Comparison of ENCODE assay signal across 8 cellular contexts in the genomic region with DNA sequence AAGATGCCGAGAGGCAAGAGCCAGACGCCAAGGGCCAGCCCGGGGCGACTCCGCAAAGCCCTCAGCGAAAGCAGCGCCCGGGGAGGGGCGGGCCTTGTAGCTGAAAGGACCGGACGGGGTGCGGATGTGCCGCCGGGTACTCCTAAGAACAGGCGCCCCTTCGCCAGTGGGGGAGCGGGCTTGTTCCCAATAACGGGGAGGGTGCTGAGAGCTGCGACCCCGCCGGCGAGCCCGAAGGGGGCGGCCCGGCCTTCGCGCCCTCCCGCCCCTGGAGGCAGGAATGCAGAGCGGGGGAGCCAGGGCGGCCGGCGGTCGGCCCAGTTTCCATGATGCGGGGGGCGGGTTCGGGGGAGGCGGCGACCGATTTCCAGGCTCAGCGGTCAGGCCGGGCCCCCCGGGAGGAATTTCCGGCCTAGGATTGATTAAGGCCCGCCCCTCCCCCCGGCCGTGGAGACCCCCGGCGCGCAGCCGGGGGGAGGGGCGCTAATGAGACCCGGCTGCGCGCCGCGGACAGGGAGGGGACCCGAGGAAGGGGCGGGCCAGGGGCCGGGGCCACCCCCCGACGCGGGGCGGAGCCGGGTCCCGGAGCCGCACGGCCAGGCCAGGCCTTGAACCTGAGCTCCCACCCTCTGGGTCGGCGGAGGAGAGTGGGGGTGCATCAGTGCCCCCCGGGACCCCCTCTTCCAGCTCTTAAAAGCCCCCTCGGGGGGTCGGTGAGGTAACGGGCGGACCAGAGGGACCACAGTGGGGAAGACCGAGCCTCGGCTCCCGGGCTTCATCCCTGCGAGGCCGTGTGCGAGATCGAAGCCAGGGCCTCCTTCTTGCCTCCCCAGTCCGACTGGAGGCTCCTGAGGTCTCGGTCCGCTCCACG. TPM values are rescaled to one million over a fixed set of nuclear protein-coding genes. Genes with fewer than 3 reads are reported as not detected.
A peak's percentile ranks its signal among the peaks of the same experiment; 100 is the strongest.
DNase-seq lines count a peak whose midpoint lies in the region; ATAC-seq and TF ChIP-seq lines count a peak whose summit lies in the region.

No MANE protein-coding gene starts in this region.

- POLR2A ChIA-PET in activated naive CD8-positive, alpha-beta T cell treated with anti-CD3 and anti-CD28 coated beads, Interleukin-2, amount 10 ng/mL, durations not matched to agents 7 days and 5 days (lab: Charles Lee) = interaction anchor here (0.8 to 2.6 kb wide), 3 partner anchors 57 to 476 kb away, joined by 3 to 8 read pairs (median 5); a partner anchor contains a TSS

- no peak overlapping the region for H3K27ac Mint-ChIP-seq in activated naive CD8-positive, alpha-beta T cell treated with anti-CD3 and anti-CD28 coated beads, Interleukin-2, amount 10 ng/mL, durations not matched to agents 7 days and 5 days

- peaks cover 9% of the 10 kb centered on the region for H3K4me1 Mint-ChIP-seq in activated naive CD8-positive, alpha-beta T cell treated with anti-CD3 and anti-CD28 coated beads, Interleukin-2, amount 10 ng/mL, durations not matched to agents 7 days and 5 days

- no peaks in the 10 kb centered on the region for H3K36me3 Mint-ChIP-seq in activated naive CD8-positive, alpha-beta T cell treated with anti-CD3 and anti-CD28 coated beads, Interleukin-2, amount 10 ng/mL, durations not matched to agents 7 days and 5 days

- peak overlapping the region; percentile 76 for H3K4me3 Mint-ChIP-seq in activated naive CD8-positive, alpha-beta T cell treated with anti-CD3 and anti-CD28 coated beads, Interleukin-2, amount 10 ng/mL, durations not matched to agents 7 days and 5 days

- H3K27me3 Mint-ChIP-seq in activated naive CD8-positive, alpha-beta T cell treated with anti-CD3 and anti-CD28 coated beads, Interleukin-2, amount 10 ng/mL, durations not matched to agents 7 days and 5 days = peaks cover 30% of the 10 kb centered on the region

- ATAC-seq in SK-N-SH treated with all-trans-retinoic acid at 6 μM for 48 hours (peak; percentile 79), left cardiac atrium (peak; percentile 74 to 75), HG03045 (IDR thresholded peaks at IDR 0.05; ENCODE audit: unreplicated experiment) (no peak)
- ATAC-seq in activated naive CD8-positive, alpha-beta T cell treated with anti-CD3 and anti-CD28 coated beads, Interleukin-2, amount 10 ng/mL, durations not matched to agents 7 days and 5 days (ENCODE audit: low read depth) = peak; percentile 57

- DNase-seq in NCI-H1105 treated with DMSO at 0.1 percent for 48 hours (lab: John Stamatoyannopoulos, UW) (peak; percentile 28), NCI-H1105 (lab: John Stamatoyannopoulos, UW) (no peak), left cardiac atrium (peak; percentile 85), retina (peak; percentile 82), NCI-H2029 treated with DMSO at 0.1 percent for 48 hours (lab: John Stamatoyannopoulos, UW) (no peak)
- DNase-seq in activated naive CD8-positive, alpha-beta T cell treated with anti-CD3 and anti-CD28 coated beads, Interleukin-2, amount 10 ng/mL, durations not matched to agents 7 days and 5 days = peak; percentile 77

- intact Hi-C loops in left cardiac atrium (cut with DNase I) = loop anchor here in 1 of 2 donors (5.0 kb wide), 1 partner anchor 58 kb away; a partner anchor contains a TSS

- H3K9me3 Mint-ChIP-seq in activated naive CD8-positive, alpha-beta T cell treated with anti-CD3 and anti-CD28 coated beads, Interleukin-2, amount 10 ng/mL, durations not matched to agents 7 days and 5 days = no peaks in the 10 kb centered on the region

TF ChIP-seq in SK-N-SH treated with all-trans-retinoic acid at 6 μM for 48 hours, 23 proteins besides CTCF, POLR2A, EP300 and RAD21:
- TF ChIP-seq, protein P1, sequence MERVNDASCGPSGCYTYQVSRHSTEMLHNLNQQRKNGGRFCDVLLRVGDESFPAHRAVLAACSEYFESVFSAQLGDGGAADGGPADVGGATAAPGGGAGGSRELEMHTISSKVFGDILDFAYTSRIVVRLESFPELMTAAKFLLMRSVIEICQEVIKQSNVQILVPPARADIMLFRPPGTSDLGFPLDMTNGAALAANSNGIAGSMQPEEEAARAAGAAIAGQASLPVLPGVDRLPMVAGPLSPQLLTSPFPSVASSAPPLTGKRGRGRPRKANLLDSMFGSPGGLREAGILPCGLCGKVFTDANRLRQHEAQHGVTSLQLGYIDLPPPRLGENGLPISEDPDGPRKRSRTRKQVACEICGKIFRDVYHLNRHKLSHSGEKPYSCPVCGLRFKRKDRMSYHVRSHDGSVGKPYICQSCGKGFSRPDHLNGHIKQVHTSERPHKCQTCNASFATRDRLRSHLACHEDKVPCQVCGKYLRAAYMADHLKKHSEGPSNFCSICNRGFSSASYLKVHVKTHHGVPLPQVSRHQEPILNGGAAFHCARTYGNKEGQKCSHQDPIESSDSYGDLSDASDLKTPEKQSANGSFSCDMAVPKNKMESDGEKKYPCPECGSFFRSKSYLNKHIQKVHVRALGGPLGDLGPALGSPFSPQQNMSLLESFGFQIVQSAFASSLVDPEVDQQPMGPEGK (CRISPR knock-in tag; IDR thresholded peaks at IDR 0.05; ENCODE audit: borderline replicate concordance) = peak; percentile 88
- TF ChIP-seq, protein P2, sequence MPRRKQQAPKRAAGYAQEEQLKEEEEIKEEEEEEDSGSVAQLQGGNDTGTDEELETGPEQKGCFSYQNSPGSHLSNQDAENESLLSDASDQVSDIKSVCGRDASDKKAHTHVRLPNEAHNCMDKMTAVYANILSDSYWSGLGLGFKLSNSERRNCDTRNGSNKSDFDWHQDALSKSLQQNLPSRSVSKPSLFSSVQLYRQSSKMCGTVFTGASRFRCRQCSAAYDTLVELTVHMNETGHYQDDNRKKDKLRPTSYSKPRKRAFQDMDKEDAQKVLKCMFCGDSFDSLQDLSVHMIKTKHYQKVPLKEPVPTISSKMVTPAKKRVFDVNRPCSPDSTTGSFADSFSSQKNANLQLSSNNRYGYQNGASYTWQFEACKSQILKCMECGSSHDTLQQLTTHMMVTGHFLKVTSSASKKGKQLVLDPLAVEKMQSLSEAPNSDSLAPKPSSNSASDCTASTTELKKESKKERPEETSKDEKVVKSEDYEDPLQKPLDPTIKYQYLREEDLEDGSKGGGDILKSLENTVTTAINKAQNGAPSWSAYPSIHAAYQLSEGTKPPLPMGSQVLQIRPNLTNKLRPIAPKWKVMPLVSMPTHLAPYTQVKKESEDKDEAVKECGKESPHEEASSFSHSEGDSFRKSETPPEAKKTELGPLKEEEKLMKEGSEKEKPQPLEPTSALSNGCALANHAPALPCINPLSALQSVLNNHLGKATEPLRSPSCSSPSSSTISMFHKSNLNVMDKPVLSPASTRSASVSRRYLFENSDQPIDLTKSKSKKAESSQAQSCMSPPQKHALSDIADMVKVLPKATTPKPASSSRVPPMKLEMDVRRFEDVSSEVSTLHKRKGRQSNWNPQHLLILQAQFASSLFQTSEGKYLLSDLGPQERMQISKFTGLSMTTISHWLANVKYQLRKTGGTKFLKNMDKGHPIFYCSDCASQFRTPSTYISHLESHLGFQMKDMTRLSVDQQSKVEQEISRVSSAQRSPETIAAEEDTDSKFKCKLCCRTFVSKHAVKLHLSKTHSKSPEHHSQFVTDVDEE (CRISPR knock-in tag; IDR thresholded peaks at IDR 0.05) = no peak
- TF ChIP-seq ISL1 (CRISPR knock-in tag; IDR thresholded peaks at IDR 0.05) (no peak), ESRRG (CRISPR knock-in tag; IDR thresholded peaks at IDR 0.05) (no peak), ZNF565 (CRISPR knock-in tag; conservative IDR thresholded peaks at IDR 0.05; ENCODE audit: low read depth) (no peak)

RNA-seq across cellular contexts. Expression of a gene that starts 0.9 kb away (rescaled TPM):
- total RNA-seq in activated naive CD8-positive, alpha-beta T cell treated with anti-CD3 and anti-CD28 coated beads, Interleukin-2, amount 10 ng/mL, durations not matched to agents 7 days and 5 days = not detected
- 1 to 10 TPM; 4.0 to 4.7 TPM for total RNA-seq in left cardiac atrium

RNA-seq across cellular contexts. Expression of a gene that starts 57.1 kb away (rescaled TPM):
- 100 to 1,000 TPM; 119 to 129 TPM for total RNA-seq in activated naive CD8-positive, alpha-beta T cell treated with anti-CD3 and anti-CD28 coated beads, Interleukin-2, amount 10 ng/mL, durations not matched to agents 7 days and 5 days
- 10 to 100 TPM; 50.1 to 63.9 TPM for total RNA-seq in left cardiac atrium

Comparison
In these comparisons a context has a peak if more than half of its experiments do, and no peak if none do; other contexts are left out.
1. DNase-seq: peak in NCI-H1105 treated with DMSO at 0.1 percent for 48 hours (single experiment), activated naive CD8-positive, alpha-beta T cell treated with anti-CD3 and anti-CD28 coated beads, Interleukin-2, amount 10 ng/mL, durations not matched to agents 7 days and 5 days (single experiment), left cardiac atrium (single experiment) and retina (single experiment); none in NCI-H1105 (single experiment) and NCI-H2029 treated with DMSO at 0.1 percent for 48 hours (single experiment).
2. RNA of a gene that starts 0.9 kb away (total RNA-seq): 4.0 to 4.7 TPM in left cardiac atrium; not detected in activated naive CD8-positive, alpha-beta T cell treated with anti-CD3 and anti-CD28 coated beads, Interleukin-2, amount 10 ng/mL, durations not matched to agents 7 days and 5 days; every median in the first group is over 4 times any median in the second.